ENCODE assay signal across 12 cellular contexts in the genomic region with DNA sequence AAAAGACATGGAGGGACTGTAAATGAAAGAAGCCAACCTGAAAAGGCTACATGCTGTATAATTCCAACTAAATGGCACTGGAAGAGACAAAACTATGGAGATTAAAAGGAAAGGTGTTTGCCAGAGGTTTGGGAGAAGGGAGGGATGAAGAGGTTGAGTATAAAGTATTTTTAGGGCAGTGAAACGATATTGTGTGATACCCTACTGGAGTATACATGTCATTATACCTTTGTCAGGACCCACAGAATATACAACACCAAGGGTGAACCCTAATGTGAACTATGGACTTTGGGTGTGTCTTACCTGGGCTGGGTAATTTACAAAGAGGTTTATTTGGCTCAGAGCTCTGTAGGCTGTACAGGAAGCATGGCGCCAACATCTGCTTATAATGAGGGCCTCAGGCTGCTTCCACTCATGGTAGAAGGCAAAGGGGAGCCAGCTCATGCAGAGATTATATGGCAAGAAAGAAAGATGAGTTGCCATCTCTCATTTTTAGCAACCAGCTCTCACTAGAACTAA.
A peak's percentile ranks its signal among the peaks of the same experiment; 100 is the strongest.
DNase-seq lines count a peak whose midpoint lies in the region; ATAC-seq and TF ChIP-seq lines count a peak whose summit lies in the region.
"Had no signal": no experiment of that assay in that cellular context is flagged by ENCODE, and none has a peak within 500 bp of the region (broad histone marks: within the 10 kb centered on the region; RNA-seq: fewer than 3 reads in every experiment).

No MANE protein-coding gene starts in this region.

- H3K36me3 ChIP-seq in mucosa of descending colon (ENCODE audit: low read depth) = no peaks in the 10 kb centered on the region
- H3K36me3 ChIP-seq: lower lobe of right lung had no signal

- peaks cover 11% of the 10 kb centered on the region for H3K9me3 Mint-ChIP-seq in activated T-helper 1 cell treated with anti-CD3 and anti-CD28 coated beads, Interleukin-12 subunit alpha, Interleukin-12 subunit beta, Interleukin-2, Interleukin-4 antibody, amounts not matched to agents 30 ng/mL and 10 ng/mL and 1 ng/mL, durations not matched to agents 14 hours and 24 hours and 36 hours
- peaks cover 0 to 3% (median 0%) of the 10 kb centered on the region in 9 donors for H3K9me3 Mint-ChIP-seq in naive thymus-derived CD8-positive, alpha-beta T cell
- H3K9me3 Mint-ChIP-seq: dendritic cell treated with granulocyte-macrophage colony-stimulating factor and Interleukin-4, amounts not matched to agents 40 ng/mL and 50 ng/mL, for 4 days had no signal

- H3K36me3 Mint-ChIP-seq in activated T-helper 1 cell treated with anti-CD3 and anti-CD28 coated beads, Interleukin-12 subunit alpha, Interleukin-12 subunit beta, Interleukin-2, Interleukin-4 antibody, amounts not matched to agents 30 ng/mL and 10 ng/mL and 1 ng/mL, durations not matched to agents 14 hours and 24 hours and 36 hours (ENCODE audit: low read depth) = peaks cover 11% of the 10 kb centered on the region
- no peaks in the 10 kb centered on the region for H3K36me3 Mint-ChIP-seq in naive thymus-derived CD8-positive, alpha-beta T cell

- DNase-seq in DMS53 (lab: John Stamatoyannopoulos, UW) = peak; percentile 9
- no peak for DNase-seq in DMS53 treated with DMSO at 0.1 percent for 48 hours (lab: John Stamatoyannopoulos, UW; ENCODE audit: unreplicated experiment)
- DNase-seq in activated T-helper 1 cell treated with anti-CD3 and anti-CD28 coated beads, Interleukin-12 subunit alpha, Interleukin-12 subunit beta, Interleukin-2, Interleukin-4 antibody, amounts not matched to agents 30 ng/mL and 10 ng/mL and 1 ng/mL, durations not matched to agents 14 hours and 24 hours and 36 hours (ENCODE audit: low spot score) = no peak
- DNase-seq in mucosa of descending colon = no peak
- no peak for DNase-seq in DMS79 treated with DMSO at 0.1 percent for 48 hours (lab: John Stamatoyannopoulos, UW)
- DNase-seq in naive thymus-derived CD8-positive, alpha-beta T cell = no peak
- DNase-seq: amniotic stem cell, lower lobe of right lung had no signal

- POLR2A ChIA-PET in naive thymus-derived CD8-positive, alpha-beta T cell (lab: Charles Lee) = no interaction called here

- intact Hi-C loops in activated T-helper 1 cell treated with anti-CD3 and anti-CD28 coated beads, Interleukin-12 subunit alpha, Interleukin-12 subunit beta, Interleukin-2, Interleukin-4 antibody, amounts not matched to agents 30 ng/mL and 10 ng/mL and 1 ng/mL, durations not matched to agents 14 hours and 24 hours and 36 hours (cut with micrococcal nuclease) = loop anchor here (1.0 to 5.0 kb wide), 18 partner anchors 10 to 450 kb away; partner anchors contain the start of genes CD101, CD2 and TTF2
- intact Hi-C loops in mucosa of descending colon (cut with DNase I, micrococcal nuclease) = no loop called here

- no peaks in the 10 kb centered on the region for H3K27me3 Mint-ChIP-seq in activated T-helper 1 cell treated with anti-CD3 and anti-CD28 coated beads, Interleukin-12 subunit alpha, Interleukin-12 subunit beta, Interleukin-2, Interleukin-4 antibody, amounts not matched to agents 30 ng/mL and 10 ng/mL and 1 ng/mL, durations not matched to agents 14 hours and 24 hours and 36 hours (ENCODE audit: insufficient read depth)
- no peaks in the 10 kb centered on the region for H3K27me3 Mint-ChIP-seq in naive thymus-derived CD8-positive, alpha-beta T cell

- peaks cover 4% of the 10 kb centered on the region for H3K9me3 ChIP-seq in mucosa of descending colon
- H3K9me3 ChIP-seq: lower lobe of right lung had no signal

- H3K4me3 Mint-ChIP-seq in activated T-helper 1 cell treated with anti-CD3 and anti-CD28 coated beads, Interleukin-12 subunit alpha, Interleukin-12 subunit beta, Interleukin-2, Interleukin-4 antibody, amounts not matched to agents 30 ng/mL and 10 ng/mL and 1 ng/mL, durations not matched to agents 14 hours and 24 hours and 36 hours = peak overlapping the region; percentile 70
- no peak overlapping the region for H3K4me3 Mint-ChIP-seq in naive thymus-derived CD8-positive, alpha-beta T cell
- H3K4me3 Mint-ChIP-seq: dendritic cell treated with granulocyte-macrophage colony-stimulating factor and Interleukin-4, amounts not matched to agents 40 ng/mL and 50 ng/mL, for 4 days had no signal

- H3K4me1 Mint-ChIP-seq in activated T-helper 1 cell treated with anti-CD3 and anti-CD28 coated beads, Interleukin-12 subunit alpha, Interleukin-12 subunit beta, Interleukin-2, Interleukin-4 antibody, amounts not matched to agents 30 ng/mL and 10 ng/mL and 1 ng/mL, durations not matched to agents 14 hours and 24 hours and 36 hours (ENCODE audit: low read depth) = peaks cover 77% of the 10 kb centered on the region
- peaks cover 11 to 16% (median 14%) of the 10 kb centered on the region in 4 donors for H3K4me1 Mint-ChIP-seq in naive thymus-derived CD8-positive, alpha-beta T cell

- ATAC-seq in GM19467 (IDR thresholded peaks at IDR 0.05; ENCODE audit: unreplicated experiment) = peak; percentile 5
- ATAC-seq in mucosa of descending colon = peak; percentile 23
- ATAC-seq in HG03378 (IDR thresholded peaks at IDR 0.05; ENCODE audit: unreplicated experiment) = no peak
- ATAC-seq in naive thymus-derived CD8-positive, alpha-beta T cell = no peak
- ATAC-seq: lower lobe of right lung, Panc1 had no signal

- no peak overlapping the region for H3K4me3 ChIP-seq in mucosa of descending colon
- H3K4me3 ChIP-seq: lower lobe of right lung had no signal

- no peak for TF ChIP-seq CTCF in mucosa of descending colon (IDR thresholded peaks at IDR 0.05)

- peak overlapping the region; percentile 95 for H3K27ac Mint-ChIP-seq in activated T-helper 1 cell treated with anti-CD3 and anti-CD28 coated beads, Interleukin-12 subunit alpha, Interleukin-12 subunit beta, Interleukin-2, Interleukin-4 antibody, amounts not matched to agents 30 ng/mL and 10 ng/mL and 1 ng/mL, durations not matched to agents 14 hours and 24 hours and 36 hours
- H3K27ac Mint-ChIP-seq in naive thymus-derived CD8-positive, alpha-beta T cell = peak overlapping the region in 2 of 10 donors; percentile 81 to 82

- peaks cover 34% of the 10 kb centered on the region for H3K4me1 ChIP-seq in mucosa of descending colon (ENCODE audit: low read depth)
- H3K4me1 ChIP-seq: lower lobe of right lung had no signal

Comparison
In these comparisons a context has a peak if more than half of its experiments do, and no peak if none do; other contexts are left out.
1. ATAC-seq: peak in GM19467 (single experiment) and mucosa of descending colon (single experiment); none in HG03378 (single experiment) and naive thymus-derived CD8-positive, alpha-beta T cell (0 of 2).